In the genomic region with DNA sequence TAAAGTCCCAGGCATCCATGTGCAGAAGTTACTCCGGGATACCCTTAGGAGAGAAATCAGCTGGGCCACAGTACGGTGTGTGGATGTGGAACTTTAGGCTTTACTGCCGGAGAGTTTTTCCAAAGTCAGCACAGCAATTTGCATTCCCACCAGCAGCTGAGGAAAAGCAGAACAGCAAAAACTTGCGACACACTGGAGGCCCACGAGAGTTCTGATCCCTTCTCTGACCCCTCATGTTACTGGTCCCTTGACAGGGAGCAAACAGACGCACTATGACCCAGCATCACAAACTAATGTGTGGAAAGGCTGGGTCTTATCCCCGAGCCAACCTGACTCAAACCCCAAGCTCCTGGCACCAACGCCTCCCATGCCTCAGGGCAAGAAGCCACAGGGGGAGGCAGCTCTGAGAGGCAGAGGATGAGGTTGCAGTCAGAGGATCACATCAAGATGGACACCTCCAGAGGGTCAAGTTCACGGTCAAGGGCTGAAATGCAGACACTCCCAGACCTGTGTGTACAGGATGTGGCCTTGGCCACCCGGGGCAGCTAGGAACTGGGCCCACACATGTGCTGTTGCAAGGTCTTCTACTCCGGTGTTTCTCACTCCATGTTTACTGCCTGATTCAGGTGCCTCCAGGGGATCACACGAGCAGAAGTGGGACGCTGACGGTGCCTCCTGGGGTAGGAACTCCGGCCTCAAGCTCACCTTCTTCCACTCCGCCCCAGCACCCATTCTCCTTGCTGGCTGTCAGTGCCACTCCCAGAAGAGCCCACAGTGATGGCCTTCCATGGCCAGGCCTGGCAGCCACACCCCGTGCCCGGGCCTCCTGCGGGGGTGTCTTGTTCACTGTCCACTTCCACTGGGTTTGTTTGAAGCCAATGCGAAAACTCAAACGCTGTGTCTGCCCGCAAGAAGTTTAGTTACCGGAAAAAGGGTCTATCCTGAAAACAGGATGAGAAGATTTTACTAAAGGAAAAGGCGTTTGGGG, we compare ENCODE assay signal across 12 cellular contexts. TPM values are rescaled to one million over a fixed set of nuclear protein-coding genes. Genes with fewer than 3 reads are reported as not detected.
DNase-seq lines count a peak whose midpoint lies in the region; ATAC-seq and TF ChIP-seq lines count a peak whose summit lies in the region.
"Had no signal": no experiment of that assay in that cellular context is flagged by ENCODE, and none has a peak within 500 bp of the region (broad histone marks: within the 10 kb centered on the region; RNA-seq: fewer than 3 reads in every experiment).

No MANE protein-coding gene starts in this region.

- TF ChIP-seq POLR2A in right lobe of liver (IDR thresholded peaks at IDR 0.05), result no peak
- TF ChIP-seq POLR2A in uterus (IDR thresholded peaks at IDR 0.05), result no peak

- peaks cover 0 to 6% (median 0%) of the 10 kb centered on the region in 4 donors for H3K4me1 ChIP-seq in right lobe of liver
- no peaks in the 10 kb centered on the region for H3K4me1 ChIP-seq in uterus

- TF ChIP-seq CTCF in right lobe of liver (IDR thresholded peaks at IDR 0.05), result no peak
- no peak for TF ChIP-seq CTCF in uterus (IDR thresholded peaks at IDR 0.05)

- CTCF ChIA-PET in activated CD4-positive, alpha-beta memory T cell treated with anti-CD3 and anti-CD28 coated beads, Interleukin-2, amount 10 ng/mL, durations not matched to agents 7 days and 5 days (lab: Charles Lee), result interaction anchor here (0.5 to 2.3 kb wide), 6 partner anchors 8 to 56 kb away, joined by 3 to 4 read pairs (median 3); no protein-coding TSS in a partner anchor

- DNase-seq in CD1c-positive myeloid dendritic cell (ENCODE audit: extremely low spot score), result peak; percentile 76
- DNase-seq in activated CD4-positive, alpha-beta memory T cell treated with anti-CD3 and anti-CD28 coated beads, Interleukin-2, amount 10 ng/mL, durations not matched to agents 7 days and 5 days, result no peak
- no peak for DNase-seq in right lobe of liver
- DNase-seq in NCI-H1048 (lab: John Stamatoyannopoulos, UW), result no peak
- no peak for DNase-seq in uterus
- DNase-seq: cerebellar nuclear complex, COR-L47, NCI-H1092 had no signal

- 66% methylated on average over 18 of the region's 24 CpGs for WGBS in right lobe of liver (ENCODE audit: insufficient coverage, low coverage, low lambda C conversion rate, missing lambda C conversion rate)

- H3K4me1 Mint-ChIP-seq in IgD-negative memory B cell, result peaks cover 56 to 93% (median 75%) of the 10 kb centered on the region in 3 donors
- peaks cover 98% of the 10 kb centered on the region for H3K4me1 Mint-ChIP-seq in activated CD4-positive, alpha-beta memory T cell treated with anti-CD3 and anti-CD28 coated beads, Interleukin-2, amount 10 ng/mL, durations not matched to agents 7 days and 5 days

- H3K9me3 ChIP-seq in right lobe of liver, result no peaks in the 10 kb centered on the region
- H3K9me3 ChIP-seq in uterus, result no peaks in the 10 kb centered on the region

- no peak overlapping the region for H3K27ac ChIP-seq in right lobe of liver
- H3K27ac ChIP-seq in uterus, result no peak overlapping the region

- peak overlapping the region in 1 of 4 donors; percentile 37 for H3K4me3 Mint-ChIP-seq in IgD-negative memory B cell
- no peak overlapping the region for H3K4me3 Mint-ChIP-seq in activated CD4-positive, alpha-beta memory T cell treated with anti-CD3 and anti-CD28 coated beads, Interleukin-2, amount 10 ng/mL, durations not matched to agents 7 days and 5 days

- ATAC-seq in right lobe of liver, result peak in 3 of 4 donors; percentile 32 to 49 (median 39)
- no peak for ATAC-seq in GM21390 (IDR thresholded peaks at IDR 0.05; ENCODE audit: unreplicated experiment)
- ATAC-seq in HG03159 (IDR thresholded peaks at IDR 0.05; ENCODE audit: unreplicated experiment), result no peak

- intact Hi-C loops in right lobe of liver (cut with DNase I), result no loop called here
- intact Hi-C loops in uterus (cut with DNase I; ENCODE audit: low total_unique reads), result no loop called here

- peak overlapping the region; percentile 30 to 85 (median 64) for H3K27ac Mint-ChIP-seq in IgD-negative memory B cell
- H3K27ac Mint-ChIP-seq in activated CD4-positive, alpha-beta memory T cell treated with anti-CD3 and anti-CD28 coated beads, Interleukin-2, amount 10 ng/mL, durations not matched to agents 7 days and 5 days, result peak overlapping the region; percentile 77

- H3K27me3 ChIP-seq in right lobe of liver (no peaks in the 10 kb centered on the region), uterus (no peaks in the 10 kb centered on the region)

- H3K27me3 Mint-ChIP-seq in IgD-negative memory B cell, result no peaks in the 10 kb centered on the region
- H3K27me3 Mint-ChIP-seq in activated CD4-positive, alpha-beta memory T cell treated with anti-CD3 and anti-CD28 coated beads, Interleukin-2, amount 10 ng/mL, durations not matched to agents 7 days and 5 days, result no peaks in the 10 kb centered on the region

- H3K36me3 Mint-ChIP-seq in IgD-negative memory B cell, result peaks cover 12% of the 10 kb centered on the region
- peaks cover 62% of the 10 kb centered on the region for H3K36me3 Mint-ChIP-seq in activated CD4-positive, alpha-beta memory T cell treated with anti-CD3 and anti-CD28 coated beads, Interleukin-2, amount 10 ng/mL, durations not matched to agents 7 days and 5 days (ENCODE audit: low read depth)

- H3K4me3 ChIP-seq in right lobe of liver (no peak overlapping the region), uterus (no peak overlapping the region)

- H3K36me3 ChIP-seq in right lobe of liver (no peaks in the 10 kb centered on the region), uterus (no peaks in the 10 kb centered on the region)

- H3K9me3 Mint-ChIP-seq in IgD-negative memory B cell, result no peaks in the 10 kb centered on the region
- no peaks in the 10 kb centered on the region for H3K9me3 Mint-ChIP-seq in activated CD4-positive, alpha-beta memory T cell treated with anti-CD3 and anti-CD28 coated beads, Interleukin-2, amount 10 ng/mL, durations not matched to agents 7 days and 5 days
- H3K9me3 Mint-ChIP-seq: T-helper 2 cell treated with Interferon-gamma antibody and Interleukin-4, amounts not matched to agents 5 μg/mL and 100 μg/mL, for 36 hours had no signal

- POLR2A ChIA-PET in activated CD4-positive, alpha-beta memory T cell treated with anti-CD3 and anti-CD28 coated beads, Interleukin-2, amount 10 ng/mL, durations not matched to agents 7 days and 5 days (lab: Charles Lee), result interaction anchor here (1.0 to 10.7 kb wide), 4 partner anchors 9 to 58 kb away, joined by 3 to 135 read pairs (median 5); partner anchors contain the start of gene CCDC88C

RNA-seq across cellular contexts. Expression of gene CCDC88C, which starts 38.4 kb away (rescaled TPM):
- polyA plus RNA-seq in IgD-negative memory B cell, result 30.5 TPM
- 100 to 1,000 TPM; 168 to 175 TPM for total RNA-seq in activated CD4-positive, alpha-beta memory T cell treated with anti-CD3 and anti-CD28 coated beads, Interleukin-2, amount 10 ng/mL, durations not matched to agents 7 days and 5 days
- 1 to 10 TPM; 1.2 to 5.7 (median 3.1) TPM for total RNA-seq in right lobe of liver
- 10 to 100 TPM in 2 of 4 donors, 1 to 10 TPM in 2; 3.2 to 32.7 (median 11.0) TPM for total RNA-seq in uterus

Comparison
In these comparisons a context has a peak if more than half of its experiments do, and no peak if none do; other contexts are left out.
1. ATAC-seq: peak in right lobe of liver (3 of 4); none in GM21390 (single experiment) and HG03159 (single experiment).
2. RNA of gene CCDC88C, which starts 38.4 kb away (total RNA-seq): 168 to 175 TPM in activated CD4-positive, alpha-beta memory T cell treated with anti-CD3 and anti-CD28 coated beads, Interleukin-2, amount 10 ng/mL, durations not matched to agents 7 days and 5 days; 3.2 to 32.7 TPM in uterus and 1.2 to 5.7 TPM in right lobe of liver; every median in the first group is over 4 times any median in the second.